Comparison of ENCODE assay signal across 16 cellular contexts in the genomic region with DNA sequence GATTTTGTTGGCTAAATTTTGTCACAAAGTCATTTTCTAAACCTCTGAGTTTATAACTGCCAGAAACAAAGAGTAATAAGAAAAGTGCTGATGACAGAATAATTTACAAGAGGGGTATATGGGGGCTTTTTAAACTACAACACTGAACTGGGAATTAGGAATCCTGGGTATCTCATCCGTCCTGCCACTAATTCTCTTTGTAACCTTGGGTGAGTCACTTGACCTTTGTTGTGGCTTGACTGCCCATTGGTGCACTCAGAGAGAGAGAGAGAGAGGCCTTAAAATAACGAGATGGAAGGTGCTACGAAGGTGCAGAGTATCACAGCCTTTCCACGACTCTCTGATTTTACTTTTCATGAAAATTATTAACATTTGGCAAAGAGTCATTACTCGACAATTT.
DNase-seq lines count a peak whose midpoint lies in the region; ATAC-seq and TF ChIP-seq lines count a peak whose summit lies in the region.
"Had no signal": no experiment of that assay in that cellular context is flagged by ENCODE, and none has a peak within 500 bp of the region (broad histone marks: within the 10 kb centered on the region; RNA-seq: fewer than 3 reads in every experiment).

No MANE protein-coding gene starts in this region.

- no peaks in the 10 kb centered on the region for H3K9me3 ChIP-seq in BE2C

- DNase-seq in Daoy (ENCODE audit: low read depth) (peak; percentile 15), RPMI7951 (ENCODE audit: low read depth) (peak; percentile 71), fibroblast of mammary gland (ENCODE audit: low read depth) (peak; percentile 78), nephron progenitor cell (no peak), BE2C (no peak), C1 segment of cervical spinal cord (lab: John Stamatoyannopoulos, UW) (no peak)
- DNase-seq: activated CD4-positive, alpha-beta T cell treated with anti-CD3 and anti-CD28 coated beads for 1 hour; activated T-cell treated with anti-CD3 and anti-CD28 coated beads, Interleukin-2, amount 50 U/mL, for 24 hours; hypothalamus; NCI-H1694 treated with DMSO at 0.1 percent for 48 hours; stimulated activated CD4-positive, alpha-beta T cell treated with anti-CD3 and anti-CD28 coated beads, Interleukin-4, amount 100 ng/mL, for 24 hours; stimulated activated naive CD4-positive, alpha-beta T cell had no signal

- H3K9me3 Mint-ChIP-seq in nephron progenitor cell, result peaks cover 3% of the 10 kb centered on the region

- no peak overlapping the region for H3K4me3 ChIP-seq in fibroblast of mammary gland (ENCODE audit: control insufficient read depth, low read depth, low read length)
- no peak overlapping the region for H3K4me3 ChIP-seq in BE2C (ENCODE audit: low read depth, low read length)

- H3K27me3 ChIP-seq in BE2C, result no peaks in the 10 kb centered on the region

- H3K4me1 Mint-ChIP-seq in nephron progenitor cell, result peaks cover 22% of the 10 kb centered on the region
- H3K4me1 Mint-ChIP-seq: B cell had no signal

- H3K36me3 Mint-ChIP-seq in nephron progenitor cell (ENCODE audit: low read depth), result peaks cover under 1% of the 10 kb centered on the region
- H3K36me3 Mint-ChIP-seq: mesothelial cell of epicardium had no signal

- H3K36me3 ChIP-seq in BE2C, result no peaks in the 10 kb centered on the region

- TF ChIP-seq CTCF in fibroblast of mammary gland (conservative IDR thresholded peaks at IDR 0.05; ENCODE audit: control insufficient read depth, insufficient read depth, low read depth, low read length), result no peak
- TF ChIP-seq CTCF in nephron progenitor cell (IDR thresholded peaks at IDR 0.05), result no peak
- TF ChIP-seq CTCF in BE2C (IDR thresholded peaks at IDR 0.05; ENCODE audit: low read depth, low read length), result no peak

- H3K27me3 Mint-ChIP-seq in nephron progenitor cell (ENCODE audit: low read depth, poor library complexity), result no peaks in the 10 kb centered on the region
- H3K27me3 Mint-ChIP-seq: activated T-cell treated with anti-CD3 and anti-CD28 coated beads, Interleukin-2, amount 50 U/mL, for 24 hours; B cell had no signal

- peak overlapping the region; percentile 58 for H3K27ac Mint-ChIP-seq in nephron progenitor cell
- H3K27ac Mint-ChIP-seq: activated T-cell treated with anti-CD3 and anti-CD28 coated beads, Interleukin-2, amount 50 U/mL, for 24 hours; B cell had no signal

- ATAC-seq in GM19351 (IDR thresholded peaks at IDR 0.05; ENCODE audit: unreplicated experiment) (no peak), GM18520 (IDR thresholded peaks at IDR 0.05; ENCODE audit: unreplicated experiment) (no peak)

- H3K4me1 ChIP-seq in BE2C, result no peaks in the 10 kb centered on the region

- peak overlapping the region; percentile 55 for H3K4me3 Mint-ChIP-seq in nephron progenitor cell
- H3K4me3 Mint-ChIP-seq: activated T-cell treated with anti-CD3 and anti-CD28 coated beads, Interleukin-2, amount 50 U/mL, for 24 hours; B cell had no signal

Comparison
In these comparisons a context has a peak if more than half of its experiments do, and no peak if none do; other contexts are left out.
1. DNase-seq: peak in Daoy (single experiment), RPMI7951 (single experiment) and fibroblast of mammary gland (single experiment); none in nephron progenitor cell (single experiment), BE2C (single experiment) and C1 segment of cervical spinal cord (0 of 14).